In the genomic region with DNA sequence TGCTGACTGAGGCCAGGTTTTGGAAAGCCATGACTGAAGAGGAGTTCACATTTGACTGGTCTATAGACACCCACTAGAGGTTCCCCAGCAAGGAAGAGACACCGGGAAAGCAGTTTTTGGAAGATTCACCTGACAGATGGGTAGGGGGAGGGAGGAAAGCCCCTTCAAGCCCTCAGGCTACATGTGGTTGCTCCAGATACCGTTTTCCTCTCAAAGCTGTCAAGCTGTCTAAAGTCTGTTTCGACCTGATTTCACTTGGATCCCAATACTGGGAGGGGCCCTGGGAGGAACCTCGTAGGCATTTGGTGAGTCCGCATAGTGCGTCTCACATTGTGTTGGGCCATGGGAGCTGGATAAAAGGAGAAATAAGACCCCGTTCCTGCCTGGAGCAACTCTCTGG, we compare ENCODE assay signal across 11 cellular contexts. TPM values are rescaled to one million over a fixed set of nuclear protein-coding genes. Genes with fewer than 3 reads are reported as not detected.
A peak's percentile ranks its signal among the peaks of the same experiment; 100 is the strongest.
DNase-seq lines count a peak whose midpoint lies in the region; ATAC-seq and TF ChIP-seq lines count a peak whose summit lies in the region.
"Had no signal": no experiment of that assay in that cellular context is flagged by ENCODE, and none has a peak within 500 bp of the region (broad histone marks: within the 10 kb centered on the region; RNA-seq: fewer than 3 reads in every experiment).

No MANE protein-coding gene starts in this region.

- H3K9me3 ChIP-seq in GM23248 (ENCODE audit: low read depth) (no peaks in the 10 kb centered on the region), esophagus squamous epithelium (no peaks in the 10 kb centered on the region)
- H3K9me3 ChIP-seq: mucosa of descending colon had no signal

- H3K9ac ChIP-seq in GM23248 (peak overlapping the region; percentile 90; the same call in 1 of the 2 replicates), rectal smooth muscle tissue (ENCODE audit: low read length) (no peak overlapping the region)

- H2AFZ ChIP-seq in GM23248, result peak overlapping the region; percentile 78; the same call in 1 of the 2 replicates

- 50 to 56% methylated on average over 7 of the region's 7 CpGs for WGBS in GM23248 (ENCODE audit: low coverage in 1 of 2, low lambda C conversion rate in 2 of 2, missing lambda C conversion rate in 2 of 2), 2 experiments
- 11 to 42% methylated on average over 7 of the region's 7 CpGs for WGBS in esophagus squamous epithelium, 2 donors

- peaks cover 32% of the 10 kb centered on the region for H3F3A ChIP-seq in GM23248 (ENCODE audit: insufficient read depth)

- H3K4me3 ChIP-seq in GM23248 (no peak overlapping the region; the same call in 1 of the 2 replicates), esophagus squamous epithelium (peak overlapping the region in 2 of 4 donors; percentile 75 to 78), rectal smooth muscle tissue (ENCODE audit: low read length) (peak overlapping the region; percentile 69)

- peak overlapping the region; percentile 88 for H3K4me2 ChIP-seq in GM23248 (ENCODE audit: unreplicated experiment)

- intact Hi-C loops in esophagus squamous epithelium (cut with DNase I), result loop anchor here (2.0 kb wide), 1 partner anchor 56 kb away; no protein-coding TSS in a partner anchor

- H3K27me3 ChIP-seq in GM23248 (replicated peaks; ENCODE audit: insufficient read depth), result no peaks in the 10 kb centered on the region
- peaks cover 0 to 13% (median 0%) of the 10 kb centered on the region in 4 donors for H3K27me3 ChIP-seq in esophagus squamous epithelium
- no peaks in the 10 kb centered on the region for H3K27me3 ChIP-seq in rectal smooth muscle tissue (ENCODE audit: control insufficient read depth, insufficient read depth, low read length)

- in situ Hi-C loops in GM23248 (cut with MboI), result no loop called here

- no peaks in the 10 kb centered on the region for H4K20me1 ChIP-seq in GM23248 (ENCODE audit: insufficient read depth)

- H3K36me3 ChIP-seq in GM23248 (ENCODE audit: low read depth) (no peaks in the 10 kb centered on the region), esophagus squamous epithelium (no peaks in the 10 kb centered on the region), rectal smooth muscle tissue (ENCODE audit: control insufficient read depth, insufficient read depth, low read length) (no peaks in the 10 kb centered on the region)

- TF ChIP-seq POLR2A in esophagus squamous epithelium (IDR thresholded peaks at IDR 0.05), result no peak

- no peak for ATAC-seq in HG03139 (IDR thresholded peaks at IDR 0.05; ENCODE audit: unreplicated experiment)

- no peak for TF ChIP-seq CTCF in esophagus squamous epithelium (IDR thresholded peaks at IDR 0.05)

- no peaks in the 10 kb centered on the region for H3K9me2 ChIP-seq in GM23248 (ENCODE audit: insufficient read depth)

- no peak for DNase-seq in GM23248
- peak; percentile 24 for DNase-seq in OCI-M1 (lab: John Stamatoyannopoulos, UW)
- DNase-seq in esophagus squamous epithelium (lab: John Stamatoyannopoulos, UW), result no peak
- DNase-seq in stimulated activated CD4-positive, alpha-beta T cell treated with anti-CD3 and anti-CD28 coated beads, Interleukin-4, amount 100 ng/mL, for 1 hour, result no peak
- DNase-seq in H4 (ENCODE audit: low spot score), result no peak
- no peak for DNase-seq in HPDE6-E6E7 (ENCODE audit: extremely low spot score)

- H3K79me2 ChIP-seq in GM23248 (ENCODE audit: insufficient read depth), result peaks cover 31% of the 10 kb centered on the region

- H3K4me1 ChIP-seq in GM23248 (ENCODE audit: insufficient read depth) (peaks cover 17% of the 10 kb centered on the region), esophagus squamous epithelium (peaks cover 25 to 58% (median 37%) of the 10 kb centered on the region in 3 donors), rectal smooth muscle tissue (ENCODE audit: control insufficient read depth, insufficient read depth, low read length) (no peaks in the 10 kb centered on the region)

- peak overlapping the region; percentile 89 for H3K27ac ChIP-seq in GM23248
- peak overlapping the region; percentile 97 to 100 (median 98) for H3K27ac ChIP-seq in esophagus squamous epithelium
- H3K27ac ChIP-seq in rectal smooth muscle tissue (ENCODE audit: low read depth, low read length), result peak overlapping the region; percentile 94

RNA-seq across cellular contexts. Expression of a gene that starts 1.7 kb away (rescaled TPM):
- 257 and 296 TPM in 2 replicates for total RNA-seq in GM23248 (2014; rRNA removed; shearing (Covaris generic))
- polyA plus RNA-seq in GM23248 (2016; fragmentation: Nextera tagmentation; extraction: Ambion mirVana), result 161 and 166 TPM in 2 replicates
- total RNA-seq in esophagus squamous epithelium, result 100 to 1,000 TPM in 1 of 4 donors, 10 to 100 TPM in 3; 60.8 to 147 (median 81.9) TPM
- total RNA-seq in H4 (2014; rRNA removed; shearing (Covaris generic)), result 5.8 and 6.5 TPM in 2 replicates

RNA-seq across cellular contexts. Expression of a gene that starts 15.4 kb away (rescaled TPM):
- total RNA-seq in GM23248 (2014; rRNA removed; shearing (Covaris generic)), result 95.1 and 103 TPM in 2 replicates
- polyA plus RNA-seq in GM23248 (2016; fragmentation: Nextera tagmentation; extraction: Ambion mirVana), result 67.4 and 70.7 TPM in 2 replicates
- total RNA-seq in esophagus squamous epithelium, result 100 to 1,000 TPM in 2 of 4 donors, 10 to 100 TPM in 2; 72.7 to 138 (median 102) TPM
- total RNA-seq in H4 (2014; rRNA removed; shearing (Covaris generic)), result 9.3 and 17.9 TPM in 2 replicates

RNA-seq across cellular contexts. Expression of a gene that starts 20.9 kb away (rescaled TPM):
- total RNA-seq in GM23248 (2014; rRNA removed; shearing (Covaris generic)), result not detected in 2 replicates
- 0.60 TPM in 1 of 2 replicates, not detected in the other for polyA plus RNA-seq in GM23248 (2016; fragmentation: Nextera tagmentation; extraction: Ambion mirVana)
- total RNA-seq in esophagus squamous epithelium, result not detected
- not detected in 2 replicates for total RNA-seq in H4 (2014; rRNA removed; shearing (Covaris generic))
- total RNA-seq: H7, mucosa of descending colon, RPMI7951 had no signal

RNA-seq across cellular contexts. Expression of a gene that starts 37.6 kb away (rescaled TPM):
- 88.7 and 107 TPM in 2 replicates for total RNA-seq in GM23248 (2014; rRNA removed; shearing (Covaris generic))
- polyA plus RNA-seq in GM23248 (2016; fragmentation: Nextera tagmentation; extraction: Ambion mirVana), result 21.6 and 22.8 TPM in 2 replicates
- total RNA-seq in esophagus squamous epithelium, result 10 to 100 TPM in 3 of 4 donors, 1 to 10 TPM in 1; 9.1 to 25.2 (median 13.3) TPM
- total RNA-seq in H4 (2014; rRNA removed; shearing (Covaris generic)), result 16.5 and 20.2 TPM in 2 replicates

RNA-seq across cellular contexts. Expression of a gene that starts 48.0 kb away (rescaled TPM):
- 6.4 and 7.6 TPM in 2 replicates for total RNA-seq in GM23248 (2014; rRNA removed; shearing (Covaris generic))
- 5.9 and 6.6 TPM in 2 replicates for polyA plus RNA-seq in GM23248 (2016; fragmentation: Nextera tagmentation; extraction: Ambion mirVana)
- 1 to 10 TPM; 4.1 to 7.6 (median 6.7) TPM for total RNA-seq in esophagus squamous epithelium
- 10.5 and 18.0 TPM in 2 replicates for total RNA-seq in H4 (2014; rRNA removed; shearing (Covaris generic))
